1 cellular context compared by ENCODE assay signal in the genomic region with DNA sequence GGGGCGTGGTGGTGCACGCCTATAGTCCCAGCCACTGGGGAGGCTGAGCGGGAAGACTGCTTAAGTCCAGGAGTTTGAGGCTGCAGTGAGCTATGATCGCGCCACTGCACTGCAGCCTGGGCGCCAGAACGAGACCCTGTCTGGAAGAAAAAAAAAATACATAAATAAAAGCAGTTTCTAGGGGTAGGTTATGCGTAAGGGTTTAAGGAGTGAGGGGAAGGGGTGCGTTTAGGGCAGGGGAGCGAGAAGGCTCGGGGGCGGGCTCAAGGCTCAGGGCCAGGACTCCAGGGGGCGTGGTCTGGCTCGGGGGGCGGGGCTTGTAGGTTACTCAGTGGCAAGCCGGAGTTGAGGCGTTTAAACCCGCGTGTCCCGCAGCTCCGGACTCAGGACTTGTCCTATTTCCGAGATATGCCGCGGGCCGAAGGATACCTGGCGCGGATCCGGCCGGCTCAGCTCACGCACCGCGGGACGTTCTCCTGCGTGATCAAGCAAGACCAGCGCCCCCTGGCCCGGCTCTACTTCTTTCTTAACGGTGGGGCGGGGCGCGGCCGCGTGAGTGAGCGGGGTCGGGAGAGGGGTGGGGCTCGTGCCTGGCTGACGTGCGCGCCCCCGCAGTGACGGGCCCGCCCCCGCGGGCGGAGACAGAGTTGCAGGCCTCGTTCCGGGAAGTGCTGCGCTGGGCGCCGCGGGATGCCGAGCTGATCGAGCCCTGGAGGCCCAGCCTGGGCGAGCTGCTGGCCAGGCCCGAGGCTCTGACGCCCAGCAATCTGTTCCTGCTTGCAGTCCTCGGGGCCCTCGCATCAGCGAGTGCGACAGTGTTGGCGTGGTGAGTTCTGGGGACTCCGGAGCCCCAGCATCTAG.
A peak's percentile ranks its signal among the peaks of the same experiment; 100 is the strongest.
TF ChIP-seq lines count a peak whose summit lies in the region.

No MANE protein-coding gene starts in this region.

TF ChIP-seq in HepG2, 621 proteins besides CTCF, POLR2A, EP300 and RAD21 (continued from another document and continues in another):
- TF ChIP-seq, protein P1, sequence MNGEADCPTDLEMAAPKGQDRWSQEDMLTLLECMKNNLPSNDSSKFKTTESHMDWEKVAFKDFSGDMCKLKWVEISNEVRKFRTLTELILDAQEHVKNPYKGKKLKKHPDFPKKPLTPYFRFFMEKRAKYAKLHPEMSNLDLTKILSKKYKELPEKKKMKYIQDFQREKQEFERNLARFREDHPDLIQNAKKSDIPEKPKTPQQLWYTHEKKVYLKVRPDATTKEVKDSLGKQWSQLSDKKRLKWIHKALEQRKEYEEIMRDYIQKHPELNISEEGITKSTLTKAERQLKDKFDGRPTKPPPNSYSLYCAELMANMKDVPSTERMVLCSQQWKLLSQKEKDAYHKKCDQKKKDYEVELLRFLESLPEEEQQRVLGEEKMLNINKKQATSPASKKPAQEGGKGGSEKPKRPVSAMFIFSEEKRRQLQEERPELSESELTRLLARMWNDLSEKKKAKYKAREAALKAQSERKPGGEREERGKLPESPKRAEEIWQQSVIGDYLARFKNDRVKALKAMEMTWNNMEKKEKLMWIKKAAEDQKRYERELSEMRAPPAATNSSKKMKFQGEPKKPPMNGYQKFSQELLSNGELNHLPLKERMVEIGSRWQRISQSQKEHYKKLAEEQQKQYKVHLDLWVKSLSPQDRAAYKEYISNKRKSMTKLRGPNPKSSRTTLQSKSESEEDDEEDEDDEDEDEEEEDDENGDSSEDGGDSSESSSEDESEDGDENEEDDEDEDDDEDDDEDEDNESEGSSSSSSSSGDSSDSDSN (CRISPR knock-in tag; IDR thresholded peaks at IDR 0.05), result peak; percentile 64; the same call in 1 of the 2 replicates
- no peak for TF ChIP-seq ZNF883 (CRISPR knock-in tag; IDR thresholded peaks at IDR 0.05; ENCODE audit: not compliant biosample characterization)
- TF ChIP-seq ZNF317 (CRISPR knock-in tag; IDR thresholded peaks at IDR 0.05), result no peak
- TF ChIP-seq, protein P2, sequence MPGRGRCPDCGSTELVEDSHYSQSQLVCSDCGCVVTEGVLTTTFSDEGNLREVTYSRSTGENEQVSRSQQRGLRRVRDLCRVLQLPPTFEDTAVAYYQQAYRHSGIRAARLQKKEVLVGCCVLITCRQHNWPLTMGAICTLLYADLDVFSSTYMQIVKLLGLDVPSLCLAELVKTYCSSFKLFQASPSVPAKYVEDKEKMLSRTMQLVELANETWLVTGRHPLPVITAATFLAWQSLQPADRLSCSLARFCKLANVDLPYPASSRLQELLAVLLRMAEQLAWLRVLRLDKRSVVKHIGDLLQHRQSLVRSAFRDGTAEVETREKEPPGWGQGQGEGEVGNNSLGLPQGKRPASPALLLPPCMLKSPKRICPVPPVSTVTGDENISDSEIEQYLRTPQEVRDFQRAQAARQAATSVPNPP (CRISPR knock-in tag; IDR thresholded peaks at IDR 0.05), result no peak
- TF ChIP-seq HOXA3 (CRISPR knock-in tag; IDR thresholded peaks at IDR 0.05), result peak; percentile 25; the same call in 1 of the 2 replicates
- TF ChIP-seq SP2 (CRISPR knock-in tag; IDR thresholded peaks at IDR 0.05), result no peak
- peak; percentile 91 for TF ChIP-seq AGO2 (optimal IDR thresholded peaks at IDR 0.05; ENCODE audit: low read depth, low read length)
- TF ChIP-seq SP4 (CRISPR knock-in tag; IDR thresholded peaks at IDR 0.05), result peak; percentile 65
- TF ChIP-seq, protein P3, sequence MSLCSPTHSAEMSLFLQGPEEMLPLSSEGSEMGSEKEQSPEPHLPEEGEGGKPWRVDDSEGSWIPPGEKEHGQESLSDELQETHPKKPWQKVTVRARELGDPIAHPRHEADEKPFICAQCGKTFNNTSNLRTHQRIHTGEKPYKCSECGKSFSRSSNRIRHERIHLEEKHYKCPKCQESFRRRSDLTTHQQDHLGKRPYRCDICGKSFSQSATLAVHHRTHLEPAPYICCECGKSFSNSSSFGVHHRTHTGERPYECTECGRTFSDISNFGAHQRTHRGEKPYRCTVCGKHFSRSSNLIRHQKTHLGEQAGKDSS (CRISPR knock-in tag; IDR thresholded peaks at IDR 0.05; ENCODE audit: borderline replicate concordance, low read depth), result 0 out of 2 replicates have a peak, but pooled peaks have one; percentile 25
- TF ChIP-seq, protein P4, sequence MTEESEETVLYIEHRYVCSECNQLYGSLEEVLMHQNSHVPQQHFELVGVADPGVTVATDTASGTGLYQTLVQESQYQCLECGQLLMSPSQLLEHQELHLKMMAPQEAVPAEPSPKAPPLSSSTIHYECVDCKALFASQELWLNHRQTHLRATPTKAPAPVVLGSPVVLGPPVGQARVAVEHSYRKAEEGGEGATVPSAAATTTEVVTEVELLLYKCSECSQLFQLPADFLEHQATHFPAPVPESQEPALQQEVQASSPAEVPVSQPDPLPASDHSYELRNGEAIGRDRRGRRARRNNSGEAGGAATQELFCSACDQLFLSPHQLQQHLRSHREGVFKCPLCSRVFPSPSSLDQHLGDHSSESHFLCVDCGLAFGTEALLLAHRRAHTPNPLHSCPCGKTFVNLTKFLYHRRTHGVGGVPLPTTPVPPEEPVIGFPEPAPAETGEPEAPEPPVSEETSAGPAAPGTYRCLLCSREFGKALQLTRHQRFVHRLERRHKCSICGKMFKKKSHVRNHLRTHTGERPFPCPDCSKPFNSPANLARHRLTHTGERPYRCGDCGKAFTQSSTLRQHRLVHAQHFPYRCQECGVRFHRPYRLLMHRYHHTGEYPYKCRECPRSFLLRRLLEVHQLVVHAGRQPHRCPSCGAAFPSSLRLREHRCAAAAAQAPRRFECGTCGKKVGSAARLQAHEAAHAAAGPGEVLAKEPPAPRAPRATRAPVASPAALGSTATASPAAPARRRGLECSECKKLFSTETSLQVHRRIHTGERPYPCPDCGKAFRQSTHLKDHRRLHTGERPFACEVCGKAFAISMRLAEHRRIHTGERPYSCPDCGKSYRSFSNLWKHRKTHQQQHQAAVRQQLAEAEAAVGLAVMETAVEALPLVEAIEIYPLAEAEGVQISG (CRISPR knock-in tag; IDR thresholded peaks at IDR 0.05), result peak; percentile 41; the same call in 1 of the 2 replicates
- TF ChIP-seq, protein P5, sequence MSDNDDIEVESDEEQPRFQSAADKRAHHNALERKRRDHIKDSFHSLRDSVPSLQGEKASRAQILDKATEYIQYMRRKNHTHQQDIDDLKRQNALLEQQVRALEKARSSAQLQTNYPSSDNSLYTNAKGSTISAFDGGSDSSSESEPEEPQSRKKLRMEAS (IDR thresholded peaks at IDR 0.05), result 0 out of 2 replicates have a peak, but pooled peaks have one; percentile 16
- TF ChIP-seq GATA4 (IDR thresholded peaks at IDR 0.05; ENCODE audit: borderline replicate concordance, low read depth), result no peak
- TF ChIP-seq ZSCAN21 (CRISPR knock-in tag; IDR thresholded peaks at IDR 0.05; ENCODE audit: borderline replicate concordance), result peak; percentile 31; the same call in 1 of the 2 replicates
- TF ChIP-seq TEAD2 (CRISPR knock-in tag; IDR thresholded peaks at IDR 0.05), result no peak
- TF ChIP-seq POLR2AphosphoS5 (IDR thresholded peaks at IDR 0.05; ENCODE audit: low read depth, low read length), result peak; percentile 80
- TF ChIP-seq, protein P6, sequence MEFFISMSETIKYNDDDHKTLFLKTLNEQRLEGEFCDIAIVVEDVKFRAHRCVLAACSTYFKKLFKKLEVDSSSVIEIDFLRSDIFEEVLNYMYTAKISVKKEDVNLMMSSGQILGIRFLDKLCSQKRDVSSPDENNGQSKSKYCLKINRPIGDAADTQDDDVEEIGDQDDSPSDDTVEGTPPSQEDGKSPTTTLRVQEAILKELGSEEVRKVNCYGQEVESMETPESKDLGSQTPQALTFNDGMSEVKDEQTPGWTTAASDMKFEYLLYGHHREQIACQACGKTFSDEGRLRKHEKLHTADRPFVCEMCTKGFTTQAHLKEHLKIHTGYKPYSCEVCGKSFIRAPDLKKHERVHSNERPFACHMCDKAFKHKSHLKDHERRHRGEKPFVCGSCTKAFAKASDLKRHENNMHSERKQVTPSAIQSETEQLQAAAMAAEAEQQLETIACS (CRISPR knock-in tag; IDR thresholded peaks at IDR 0.05), result peak; percentile 98
- TF ChIP-seq KDM1A (CRISPR knock-in tag; IDR thresholded peaks at IDR 0.05), result no peak
- TF ChIP-seq, protein P7, sequence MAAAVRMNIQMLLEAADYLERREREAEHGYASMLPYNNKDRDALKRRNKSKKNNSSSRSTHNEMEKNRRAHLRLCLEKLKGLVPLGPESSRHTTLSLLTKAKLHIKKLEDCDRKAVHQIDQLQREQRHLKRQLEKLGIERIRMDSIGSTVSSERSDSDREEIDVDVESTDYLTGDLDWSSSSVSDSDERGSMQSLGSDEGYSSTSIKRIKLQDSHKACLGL (CRISPR knock-in tag; IDR thresholded peaks at IDR 0.05), result 0 out of 2 replicates have a peak, but pooled peaks have one; percentile 19
- TF ChIP-seq ZFP36L1 (CRISPR knock-in tag; IDR thresholded peaks at IDR 0.05), result no peak
- peak; percentile 51; the same call in 1 of the 2 replicates for TF ChIP-seq KAT8 (CRISPR knock-in tag; IDR thresholded peaks at IDR 0.05)
- TF ChIP-seq, protein P8, sequence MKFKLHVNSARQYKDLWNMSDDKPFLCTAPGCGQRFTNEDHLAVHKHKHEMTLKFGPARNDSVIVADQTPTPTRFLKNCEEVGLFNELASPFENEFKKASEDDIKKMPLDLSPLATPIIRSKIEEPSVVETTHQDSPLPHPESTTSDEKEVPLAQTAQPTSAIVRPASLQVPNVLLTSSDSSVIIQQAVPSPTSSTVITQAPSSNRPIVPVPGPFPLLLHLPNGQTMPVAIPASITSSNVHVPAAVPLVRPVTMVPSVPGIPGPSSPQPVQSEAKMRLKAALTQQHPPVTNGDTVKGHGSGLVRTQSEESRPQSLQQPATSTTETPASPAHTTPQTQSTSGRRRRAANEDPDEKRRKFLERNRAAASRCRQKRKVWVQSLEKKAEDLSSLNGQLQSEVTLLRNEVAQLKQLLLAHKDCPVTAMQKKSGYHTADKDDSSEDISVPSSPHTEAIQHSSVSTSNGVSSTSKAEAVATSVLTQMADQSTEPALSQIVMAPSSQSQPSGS (CRISPR knock-in tag; IDR thresholded peaks at IDR 0.05), result peak; percentile 33; the same call in 1 of the 2 replicates
- TF ChIP-seq POLR2AphosphoS2 (IDR thresholded peaks at IDR 0.05; ENCODE audit: low read depth, low read length), result no peak
- TF ChIP-seq, protein P9, sequence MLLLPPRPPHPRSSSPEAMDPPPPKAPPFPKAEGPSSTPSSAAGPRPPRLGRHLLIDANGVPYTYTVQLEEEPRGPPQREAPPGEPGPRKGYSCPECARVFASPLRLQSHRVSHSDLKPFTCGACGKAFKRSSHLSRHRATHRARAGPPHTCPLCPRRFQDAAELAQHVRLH (CRISPR knock-in tag; IDR thresholded peaks at IDR 0.05; ENCODE audit: borderline replicate concordance, low read depth), result 0 out of 2 replicates have a peak, but pooled peaks have one; percentile 70
- TF ChIP-seq GABPB1 (CRISPR knock-in tag; IDR thresholded peaks at IDR 0.05), result peak; percentile 71; the same call in 1 of the 2 replicates
- TF ChIP-seq, protein P10, sequence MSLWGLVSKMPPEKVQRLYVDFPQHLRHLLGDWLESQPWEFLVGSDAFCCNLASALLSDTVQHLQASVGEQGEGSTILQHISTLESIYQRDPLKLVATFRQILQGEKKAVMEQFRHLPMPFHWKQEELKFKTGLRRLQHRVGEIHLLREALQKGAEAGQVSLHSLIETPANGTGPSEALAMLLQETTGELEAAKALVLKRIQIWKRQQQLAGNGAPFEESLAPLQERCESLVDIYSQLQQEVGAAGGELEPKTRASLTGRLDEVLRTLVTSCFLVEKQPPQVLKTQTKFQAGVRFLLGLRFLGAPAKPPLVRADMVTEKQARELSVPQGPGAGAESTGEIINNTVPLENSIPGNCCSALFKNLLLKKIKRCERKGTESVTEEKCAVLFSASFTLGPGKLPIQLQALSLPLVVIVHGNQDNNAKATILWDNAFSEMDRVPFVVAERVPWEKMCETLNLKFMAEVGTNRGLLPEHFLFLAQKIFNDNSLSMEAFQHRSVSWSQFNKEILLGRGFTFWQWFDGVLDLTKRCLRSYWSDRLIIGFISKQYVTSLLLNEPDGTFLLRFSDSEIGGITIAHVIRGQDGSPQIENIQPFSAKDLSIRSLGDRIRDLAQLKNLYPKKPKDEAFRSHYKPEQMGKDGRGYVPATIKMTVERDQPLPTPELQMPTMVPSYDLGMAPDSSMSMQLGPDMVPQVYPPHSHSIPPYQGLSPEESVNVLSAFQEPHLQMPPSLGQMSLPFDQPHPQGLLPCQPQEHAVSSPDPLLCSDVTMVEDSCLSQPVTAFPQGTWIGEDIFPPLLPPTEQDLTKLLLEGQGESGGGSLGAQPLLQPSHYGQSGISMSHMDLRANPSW (CRISPR knock-in tag; IDR thresholded peaks at IDR 0.05; ENCODE audit: borderline replicate concordance), result no peak
- TF ChIP-seq, protein P11, sequence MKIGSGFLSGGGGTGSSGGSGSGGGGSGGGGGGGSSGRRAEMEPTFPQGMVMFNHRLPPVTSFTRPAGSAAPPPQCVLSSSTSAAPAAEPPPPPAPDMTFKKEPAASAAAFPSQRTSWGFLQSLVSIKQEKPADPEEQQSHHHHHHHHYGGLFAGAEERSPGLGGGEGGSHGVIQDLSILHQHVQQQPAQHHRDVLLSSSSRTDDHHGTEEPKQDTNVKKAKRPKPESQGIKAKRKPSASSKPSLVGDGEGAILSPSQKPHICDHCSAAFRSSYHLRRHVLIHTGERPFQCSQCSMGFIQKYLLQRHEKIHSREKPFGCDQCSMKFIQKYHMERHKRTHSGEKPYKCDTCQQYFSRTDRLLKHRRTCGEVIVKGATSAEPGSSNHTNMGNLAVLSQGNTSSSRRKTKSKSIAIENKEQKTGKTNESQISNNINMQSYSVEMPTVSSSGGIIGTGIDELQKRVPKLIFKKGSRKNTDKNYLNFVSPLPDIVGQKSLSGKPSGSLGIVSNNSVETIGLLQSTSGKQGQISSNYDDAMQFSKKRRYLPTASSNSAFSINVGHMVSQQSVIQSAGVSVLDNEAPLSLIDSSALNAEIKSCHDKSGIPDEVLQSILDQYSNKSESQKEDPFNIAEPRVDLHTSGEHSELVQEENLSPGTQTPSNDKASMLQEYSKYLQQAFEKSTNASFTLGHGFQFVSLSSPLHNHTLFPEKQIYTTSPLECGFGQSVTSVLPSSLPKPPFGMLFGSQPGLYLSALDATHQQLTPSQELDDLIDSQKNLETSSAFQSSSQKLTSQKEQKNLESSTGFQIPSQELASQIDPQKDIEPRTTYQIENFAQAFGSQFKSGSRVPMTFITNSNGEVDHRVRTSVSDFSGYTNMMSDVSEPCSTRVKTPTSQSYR (CRISPR knock-in tag; IDR thresholded peaks at IDR 0.05; ENCODE audit: borderline replicate concordance), result no peak
- TF ChIP-seq ZSCAN9 (CRISPR knock-in tag; IDR thresholded peaks at IDR 0.05; ENCODE audit: borderline replicate concordance), result 0 out of 2 replicates have a peak, but pooled peaks have one; percentile 26
- TF ChIP-seq SP1 (IDR thresholded peaks at IDR 0.05), result no peak
- no peak for TF ChIP-seq SP1 (CRISPR knock-in tag; IDR thresholded peaks at IDR 0.05)
- no peak for TF ChIP-seq ZNF484 (CRISPR knock-in tag; IDR thresholded peaks at IDR 0.05; ENCODE audit: borderline replicate concordance, low read depth)
- TF ChIP-seq MAFG (CRISPR knock-in tag; IDR thresholded peaks at IDR 0.05), result no peak
- no peak for TF ChIP-seq ZFP1 (CRISPR knock-in tag; IDR thresholded peaks at IDR 0.05)
- TF ChIP-seq MBD4 (IDR thresholded peaks at IDR 0.05; ENCODE audit: borderline replicate concordance, low read length), result no peak
- TF ChIP-seq RFXAP (CRISPR knock-in tag; IDR thresholded peaks at IDR 0.05; ENCODE audit: borderline replicate concordance), result no peak
- TF ChIP-seq ZNF737 (CRISPR knock-in tag; IDR thresholded peaks at IDR 0.05; ENCODE audit: borderline replicate concordance), result no peak
- TF ChIP-seq IRF2 (CRISPR knock-in tag; IDR thresholded peaks at IDR 0.05), result peak; percentile 32; the same call in 1 of the 2 replicates
